Comparison of ENCODE assay signal across 8 cellular contexts in genomic region chr10:114767101-114767588, GRCh38. TPM values are rescaled to one million over a fixed set of nuclear protein-coding genes. Genes with fewer than 3 reads are reported as not detected.
DNase-seq lines count a peak whose midpoint lies in the region; ATAC-seq and TF ChIP-seq lines count a peak whose summit lies in the region.

No MANE protein-coding gene starts in this region.

- peaks cover 53% of the 10 kb centered on the region for H3K27me3 Mint-ChIP-seq in CD4-positive, alpha-beta T cell

- H3K4me2 ChIP-seq in Karpas-422 (ENCODE audit: low read depth, low read length, poor library complexity, severe bottlenecking), result no peak overlapping the region

- CTCF ChIA-PET in CD4-positive, alpha-beta T cell (lab: Charles Lee), result no interaction called here

- H3K4me1 Mint-ChIP-seq in CD4-positive, alpha-beta T cell (ENCODE audit: low read depth), result peaks cover 24% of the 10 kb centered on the region

- H3K27ac Mint-ChIP-seq in CD4-positive, alpha-beta T cell, result no peak overlapping the region

- H3K27ac ChIP-seq in CD4-positive, alpha-beta T cell (ENCODE audit: low read depth, low read length), result no peak overlapping the region
- H3K27ac ChIP-seq in dorsolateral prefrontal cortex, result peak overlapping the region in 56 of 59 donors; percentile 28 to 93 (median 83)
- no peak overlapping the region for H3K27ac ChIP-seq in muscle layer of colon (ENCODE audit: low read depth, low read length)
- no peak overlapping the region for H3K27ac ChIP-seq in substantia nigra (ENCODE audit: low read depth, low read length, poor library complexity, severe bottlenecking)
- no peak overlapping the region for H3K27ac ChIP-seq in Karpas-422 (ENCODE audit: low read length)

- no peak for TF ChIP-seq CTCF in CD4-positive, alpha-beta T cell (IDR thresholded peaks at IDR 0.05)
- no peak for TF ChIP-seq CTCF in dorsolateral prefrontal cortex (IDR thresholded peaks at IDR 0.05 in 54 of 56, conservative IDR thresholded peaks at IDR 0.05 in 2 of 56; ENCODE audit: low read depth in 1 of 56, partially characterized antibody in 56 of 56)

- no peak overlapping the region for H3K9ac ChIP-seq in muscle layer of colon (ENCODE audit: low read length)
- no peak overlapping the region for H3K9ac ChIP-seq in Karpas-422 (ENCODE audit: low read length)

- H3K27me3 ChIP-seq in CD4-positive, alpha-beta T cell (ENCODE audit: control insufficient read depth, insufficient read depth, low read length), result peaks cover 37% of the 10 kb centered on the region
- H3K27me3 ChIP-seq in dorsolateral prefrontal cortex, result peaks cover 0 to 48% (median 4%) of the 10 kb centered on the region in 45 donors
- peaks cover 15 to 16% of the 10 kb centered on the region in 2 donors for H3K27me3 ChIP-seq in muscle layer of colon (ENCODE audit: control insufficient read depth in 1 of 2, insufficient read depth in 2 of 2, low read length in 2 of 2)
- no peaks in the 10 kb centered on the region for H3K27me3 ChIP-seq in Karpas-422 (ENCODE audit: low read length)

- H3K9me3 Mint-ChIP-seq in CD4-positive, alpha-beta T cell, result no peaks in the 10 kb centered on the region

- H3K36me3 ChIP-seq in muscle layer of colon (ENCODE audit: insufficient read depth, low read length) (no peaks in the 10 kb centered on the region), Karpas-422 (ENCODE audit: insufficient read depth, low read length) (no peaks in the 10 kb centered on the region)

- POLR2A ChIA-PET in CD4-positive, alpha-beta T cell (lab: Charles Lee), result interaction anchor here (0.8 kb wide), 1 partner anchor 34 kb away, joined by 3 read pairs; no protein-coding TSS in a partner anchor

- intact Hi-C loops in CD4-positive, alpha-beta T cell (cut with DNase I, micrococcal nuclease), result no loop called here
- intact Hi-C loops in dorsolateral prefrontal cortex (cut with DNase I), result no loop called here

- no peak overlapping the region for H2AFZ ChIP-seq in Karpas-422 (ENCODE audit: low read length)

- peak overlapping the region; percentile 87 for H3K4me3 Mint-ChIP-seq in CD4-positive, alpha-beta T cell

- no peaks in the 10 kb centered on the region for H3K9me2 ChIP-seq in Karpas-422 (replicated peaks; ENCODE audit: insufficient read depth, low read length)

- H3K79me2 ChIP-seq in Karpas-422 (ENCODE audit: low read length), result no peaks in the 10 kb centered on the region

- H3K4me3 ChIP-seq in dorsolateral prefrontal cortex (peak overlapping the region; percentile 46 to 86 (median 71)), muscle layer of colon (ENCODE audit: low read depth in 1 of 2, low read length in 2 of 2) (peak overlapping the region; percentile 38 to 45), Karpas-422 (ENCODE audit: low read length) (no peak overlapping the region)

- no peak for DNase-seq in CD4-positive, alpha-beta T cell
- DNase-seq in NCI-H146 treated with DMSO at 0.1 percent for 48 hours (lab: John Stamatoyannopoulos, UW; ENCODE audit: unreplicated experiment), result peak; percentile 46
- peak in 2 of 10 donors; percentile 16 to 43 for DNase-seq in dorsolateral prefrontal cortex
- DNase-seq in OCI-M2 (lab: John Stamatoyannopoulos, UW; ENCODE audit: unreplicated experiment), result no peak
- no peak for DNase-seq in substantia nigra (lab: John Stamatoyannopoulos, UW)
- no peak for DNase-seq in Karpas-422
- no peak for DNase-seq in HuH-7.5 (ENCODE audit: low spot score)

- ATAC-seq in CD4-positive, alpha-beta T cell (ENCODE audit: poor library complexity), result no peak

- no peaks in the 10 kb centered on the region for H3K9me3 ChIP-seq in CD4-positive, alpha-beta T cell (ENCODE audit: control insufficient read depth, low read length)
- H3K9me3 ChIP-seq in muscle layer of colon (ENCODE audit: low read length) (no peaks in the 10 kb centered on the region), Karpas-422 (ENCODE audit: low read length) (no peaks in the 10 kb centered on the region)

- H3K36me3 Mint-ChIP-seq in CD4-positive, alpha-beta T cell (ENCODE audit: low read depth), result no peaks in the 10 kb centered on the region

- H4K20me1 ChIP-seq in Karpas-422 (ENCODE audit: insufficient read depth, low read depth, low read length), result no peaks in the 10 kb centered on the region

- H3K4me1 ChIP-seq in muscle layer of colon (ENCODE audit: insufficient read depth, low read length) (peaks cover 5% of the 10 kb centered on the region), Karpas-422 (ENCODE audit: low read length) (no peaks in the 10 kb centered on the region)

RNA-seq across cellular contexts. Expression of gene FHIP2A, which starts 54.4 kb away (rescaled TPM):
- 10 to 100 TPM; 52.8 to 53.7 TPM for total RNA-seq in CD4-positive, alpha-beta T cell
- total RNA-seq in dorsolateral prefrontal cortex, result 10 to 100 TPM; 18.3 to 49.6 (median 29.3) TPM
- total RNA-seq in Karpas-422 (2014; rRNA removed; shearing (Covaris generic); ENCODE audit: low replicate concordance), result 7.8 and 21.7 TPM in 2 replicates

Comparison
In these comparisons a context has a peak if more than half of its experiments do, and no peak if none do; other contexts are left out.
1. H3K27ac ChIP-seq: peak in dorsolateral prefrontal cortex (56 of 59); none in CD4-positive, alpha-beta T cell (single experiment), muscle layer of colon (single experiment), substantia nigra (single experiment) and Karpas-422 (single experiment).